1 cellular context compared by ENCODE assay signal in genomic region chr10:94080108-94080507, GRCh38.
TF ChIP-seq lines count a peak whose summit lies in the region.

No MANE protein-coding gene starts in this region.

TF ChIP-seq in SK-N-SH, 30 proteins besides CTCF, POLR2A, EP300 and RAD21 (continued from another document):
- no peak for TF ChIP-seq IRF3 (IDR thresholded peaks at IDR 0.05; ENCODE audit: low read depth, low read length)
- TF ChIP-seq USF2 (IDR thresholded peaks at IDR 0.05; ENCODE audit: borderline replicate concordance, low read depth, low read length), result no peak
- no peak for TF ChIP-seq MXI1 (IDR thresholded peaks at IDR 0.05; ENCODE audit: low read depth, low read length)
- TF ChIP-seq, protein P1, sequence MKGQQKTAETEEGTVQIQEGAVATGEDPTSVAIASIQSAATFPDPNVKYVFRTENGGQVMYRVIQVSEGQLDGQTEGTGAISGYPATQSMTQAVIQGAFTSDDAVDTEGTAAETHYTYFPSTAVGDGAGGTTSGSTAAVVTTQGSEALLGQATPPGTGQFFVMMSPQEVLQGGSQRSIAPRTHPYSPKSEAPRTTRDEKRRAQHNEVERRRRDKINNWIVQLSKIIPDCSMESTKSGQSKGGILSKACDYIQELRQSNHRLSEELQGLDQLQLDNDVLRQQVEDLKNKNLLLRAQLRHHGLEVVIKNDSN (IDR thresholded peaks at IDR 0.05; ENCODE audit: borderline replicate concordance, low read depth), result no peak
- no peak for TF ChIP-seq NFIC (IDR thresholded peaks at IDR 0.05; ENCODE audit: borderline replicate concordance)
- TF ChIP-seq SIN3A (IDR thresholded peaks at IDR 0.05; ENCODE audit: borderline replicate concordance, low read depth, low read length), result no peak
- TF ChIP-seq POLR2AphosphoS5 (IDR thresholded peaks at IDR 0.05; ENCODE audit: low read depth, low read length), result no peak
- TF ChIP-seq TEAD4 (IDR thresholded peaks at IDR 0.05; ENCODE audit: borderline replicate concordance, insufficient read depth), result no peak
- no peak for TF ChIP-seq NRF1 (IDR thresholded peaks at IDR 0.05; ENCODE audit: low read depth, low read length)
